Comparison of ENCODE assay signal across 8 cellular contexts in genomic region chr19:18995804-18996241, GRCh38.
DNase-seq lines count a peak whose midpoint lies in the region; ATAC-seq and TF ChIP-seq lines count a peak whose summit lies in the region.

No MANE protein-coding gene starts in this region.

- peaks cover 9% of the 10 kb centered on the region for H3K4me1 Mint-ChIP-seq in stimulated activated memory B cell treated with anti-CD40 and anti-IgM and Interleukin-4, amounts not matched to agents 10 μg/mL and 1 μg/mL and 100 μg/mL, for 72 hours

- no peaks in the 10 kb centered on the region for H3K27me3 Mint-ChIP-seq in stimulated activated memory B cell treated with anti-CD40 and anti-IgM and Interleukin-4, amounts not matched to agents 10 μg/mL and 1 μg/mL and 100 μg/mL, for 72 hours

- DNase-seq in AML-193 (lab: John Stamatoyannopoulos, UW) (peak; percentile 68 to 72), GM13977 (ENCODE audit: low spot score) (peak; percentile 63), NCI-H774 (lab: John Stamatoyannopoulos, UW) (peak; percentile 3), astrocyte of the cerebellum (ENCODE audit: low read depth) (peak; percentile 81), iPS-NIHi11 (ENCODE audit: low spot score) (peak; percentile 93), GOT3 (lab: John Stamatoyannopoulos, UW) (no peak)

- no peaks in the 10 kb centered on the region for H3K9me3 Mint-ChIP-seq in stimulated activated memory B cell treated with anti-CD40 and anti-IgM and Interleukin-4, amounts not matched to agents 10 μg/mL and 1 μg/mL and 100 μg/mL, for 72 hours

- in situ Hi-C loops in GM13977 (cut with MboI; ENCODE audit: low pct_unique_long_range_greater_than_20kb, low sequenced_read_pairs, unreplicated experiment) (no loop called here), astrocyte of the cerebellum (cut with HindIII; ENCODE audit: low sequenced_read_pairs) (no loop called here)

- no peak overlapping the region for H3K4me3 ChIP-seq in astrocyte of the cerebellum (ENCODE audit: low read depth, low read length)

- no peak overlapping the region for H3K4me3 Mint-ChIP-seq in stimulated activated memory B cell treated with anti-CD40 and anti-IgM and Interleukin-4, amounts not matched to agents 10 μg/mL and 1 μg/mL and 100 μg/mL, for 72 hours

- ATAC-seq in stimulated activated memory B cell treated with anti-CD40 and anti-IgM and Interleukin-4, amounts not matched to agents 10 μg/mL and 1 μg/mL and 100 μg/mL, for 72 hours: peak; percentile 68
- no peak for ATAC-seq in HG03039 (IDR thresholded peaks at IDR 0.05; ENCODE audit: unreplicated experiment)

- TF ChIP-seq CTCF in GM13977 (IDR thresholded peaks at IDR 0.05; ENCODE audit: extremely low read depth, insufficient read depth, missing control alignments) (peak; percentile 42), astrocyte of the cerebellum (IDR thresholded peaks at IDR 0.05; ENCODE audit: low read depth, low read length, missing control alignments) (peak; percentile 90)

- peaks cover 71% of the 10 kb centered on the region for H3K36me3 Mint-ChIP-seq in stimulated activated memory B cell treated with anti-CD40 and anti-IgM and Interleukin-4, amounts not matched to agents 10 μg/mL and 1 μg/mL and 100 μg/mL, for 72 hours

- no peak overlapping the region for H3K27ac Mint-ChIP-seq in stimulated activated memory B cell treated with anti-CD40 and anti-IgM and Interleukin-4, amounts not matched to agents 10 μg/mL and 1 μg/mL and 100 μg/mL, for 72 hours
